ENCODE assay signal across 16 cellular contexts in genomic region chr1:212138441-212138840, GRCh38.
"Had no signal": no experiment of that assay in that cellular context is flagged by ENCODE, and none has a peak within 500 bp of the region (broad histone marks: within the 10 kb centered on the region; RNA-seq: fewer than 3 reads in every experiment).

No MANE protein-coding gene starts in this region.

- ATAC-seq: SK-N-SH treated with all-trans-retinoic acid at 6 μM for 48 hours had no signal

- H3K27ac Mint-ChIP-seq: activated naive CD4-positive, alpha-beta T cell treated with anti-CD3 and anti-CD28 coated beads, Interleukin-2, amount 50 U/mL, for 24 hours; immature natural killer cell; neural progenitor cell; T-helper 1 cell treated with Interleukin-12 subunit alpha and Interleukin-12 subunit beta and Interleukin-4 antibody, amounts not matched to agents 30 μg/mL and 1 μg/mL, for 36 hours had no signal

- H3K27me3 ChIP-seq: brain microvascular endothelial cell, esophagus muscularis mucosa, neural progenitor cell, ovary, sigmoid colon, suprapubic skin had no signal

- H3K9me3 Mint-ChIP-seq: activated naive CD4-positive, alpha-beta T cell treated with anti-CD3 and anti-CD28 coated beads, Interleukin-2, amount 50 U/mL, for 24 hours had no signal

- H3K4me2 ChIP-seq: neural progenitor cell had no signal

- H2AFZ ChIP-seq: neural progenitor cell had no signal

- H3K27me3 Mint-ChIP-seq: activated naive CD4-positive, alpha-beta T cell treated with anti-CD3 and anti-CD28 coated beads, Interleukin-2, amount 50 U/mL, for 24 hours had no signal

- H3K27ac ChIP-seq: brain microvascular endothelial cell, esophagus muscularis mucosa, neural progenitor cell, ovary, sigmoid colon, suprapubic skin had no signal

- FAIRE-seq: endometrium had no signal

- H3K4me3 ChIP-seq: esophagus muscularis mucosa, neural progenitor cell, ovary, sigmoid colon, suprapubic skin had no signal

- H3K9me3 ChIP-seq: esophagus muscularis mucosa, ovary, sigmoid colon, suprapubic skin had no signal

- H3K4me3 Mint-ChIP-seq: activated naive CD4-positive, alpha-beta T cell treated with anti-CD3 and anti-CD28 coated beads, Interleukin-2, amount 50 U/mL, for 24 hours; immature natural killer cell; neural progenitor cell; T-helper 1 cell treated with Interleukin-12 subunit alpha and Interleukin-12 subunit beta and Interleukin-4 antibody, amounts not matched to agents 30 μg/mL and 1 μg/mL, for 36 hours had no signal

- H3K4me1 ChIP-seq: neural progenitor cell, sigmoid colon had no signal

- H3K36me3 ChIP-seq: brain microvascular endothelial cell, esophagus muscularis mucosa, neural progenitor cell, ovary, sigmoid colon, suprapubic skin had no signal

- DNase-seq: activated CD4-positive, CD25-positive, alpha-beta regulatory T cell; activated T-cell treated with anti-CD3 and anti-CD28 coated beads, Interleukin-2, amount 50 U/mL, for 1 hour; brain microvascular endothelial cell; immature natural killer cell; mesendoderm; ovary; sigmoid colon; stimulated activated CD4-positive, alpha-beta T cell treated with anti-CD3 and anti-CD28 coated beads, Interleukin-12 subunit alpha, Interleukin-12 subunit beta, amount 100 ng/mL, for 4 hours; stimulated activated naive CD4-positive, alpha-beta T cell treated with Interleukin-2 at 50 U/mL for 16 hours had no signal

- H3K9ac ChIP-seq: neural progenitor cell had no signal

- H3K4me1 Mint-ChIP-seq: activated naive CD4-positive, alpha-beta T cell treated with anti-CD3 and anti-CD28 coated beads, Interleukin-2, amount 50 U/mL, for 24 hours; immature natural killer cell; neural progenitor cell had no signal
